26 cellular contexts compared by ENCODE assay signal in genomic region chr12:126454581-126454980, GRCh38.
A peak's percentile ranks its signal among the peaks of the same experiment; 100 is the strongest.
DNase-seq lines count a peak whose midpoint lies in the region; ATAC-seq and TF ChIP-seq lines count a peak whose summit lies in the region.
"Had no signal": no experiment of that assay in that cellular context is flagged by ENCODE, and none has a peak within 500 bp of the region (broad histone marks: within the 10 kb centered on the region; RNA-seq: fewer than 3 reads in every experiment).

No MANE protein-coding gene starts in this region.

- no peak overlapping the region for H3K27ac ChIP-seq in SK-N-SH (ENCODE audit: low read depth in 2 of 2, low read length in 1 of 2)
- peak overlapping the region; percentile 70 for H3K27ac ChIP-seq in iPS-20b (ENCODE audit: low read length)
- peak overlapping the region; percentile 4 to 59 for H3K27ac ChIP-seq in aorta (ENCODE audit: low read depth in 1 of 2, low read length in 2 of 2)
- H3K27ac ChIP-seq: 22Rv1, HL-60, KMS-11, Peyer's patch, SJCRH30 had no signal

- no peaks in the 10 kb centered on the region for H3K79me2 ChIP-seq in SK-N-SH (ENCODE audit: insufficient read depth)

- no peak for DNase-seq in SK-N-SH
- peak; percentile 50 for DNase-seq in astrocyte of the hippocampus (ENCODE audit: low read depth, low spot score)
- DNase-seq in aorta = no peak
- DNase-seq in NCI-H146 (lab: John Stamatoyannopoulos, UW) = no peak
- DNase-seq: AML-193; C1 segment of cervical spinal cord; CD8-positive, alpha-beta T cell; DMS53; GDM1; H7; IMR-90; NCI-H1092 treated with DMSO at 0.1 percent for 48 hours; NCI-H1436 treated with DMSO at 0.1 percent for 48 hours; NCI-H2081; NCI-H2171 treated with DMSO at 0.1 percent for 48 hours; NCI-H446; NCI-H526; Peyer's patch; SJCRH30 had no signal

- H3K4me1 ChIP-seq in SK-N-SH (ENCODE audit: control insufficient read depth in 1 of 2, insufficient read depth in 2 of 2, low read depth in 1 of 2, low read length in 1 of 2) (peaks cover 0 to 3% of the 10 kb centered on the region in 2 experiments; a peak in 1 of 4 replicates), iPS-20b (ENCODE audit: insufficient read depth, low read length) (peaks cover 7% of the 10 kb centered on the region; the same call in 1 of the 2 replicates), aorta (ENCODE audit: control insufficient read depth in 1 of 2, insufficient read depth in 2 of 2, low read length in 2 of 2) (no peaks in the 10 kb centered on the region)
- H3K4me1 ChIP-seq: Peyer's patch, SJCRH30 had no signal

- no peaks in the 10 kb centered on the region for H3K9me3 ChIP-seq in SK-N-SH
- no peaks in the 10 kb centered on the region for H3K9me3 ChIP-seq in iPS-20b (ENCODE audit: insufficient read depth, low read depth, low read length)
- H3K9me3 ChIP-seq in aorta (ENCODE audit: control insufficient read depth, low read length) = no peaks in the 10 kb centered on the region
- H3K9me3 ChIP-seq: Peyer's patch, SJCRH30 had no signal

- H2AFZ ChIP-seq in SK-N-SH (ENCODE audit: low read depth) = 0 out of 2 replicates have a peak overlapping the region, but pooled peaks have one; percentile 46

- no peaks in the 10 kb centered on the region for H3K9me2 ChIP-seq in SK-N-SH

- POLR2A ChIA-PET in SK-N-SH (lab: Yijun Ruan, JAX) = no interaction called here

- H3K36me3 ChIP-seq in SK-N-SH (replicated peaks in 1 of 2; ENCODE audit: control insufficient read depth in 1 of 2, insufficient read depth in 2 of 2, low read length in 1 of 2) (no peaks in the 10 kb centered on the region), iPS-20b (ENCODE audit: insufficient read depth, low read depth, low read length) (no peaks in the 10 kb centered on the region), aorta (ENCODE audit: control insufficient read depth in 1 of 2, insufficient read depth in 2 of 2, low read length in 1 of 2) (no peaks in the 10 kb centered on the region)
- H3K36me3 ChIP-seq: Peyer's patch, SJCRH30 had no signal

- ATAC-seq in SK-N-SH treated with all-trans-retinoic acid at 6 μM for 48 hours (no peak), aorta (ENCODE audit: low FRiP score) (no peak), GM18907 (IDR thresholded peaks at IDR 0.05; ENCODE audit: unreplicated experiment) (no peak), HG03175 (IDR thresholded peaks at IDR 0.05; ENCODE audit: unreplicated experiment) (no peak)
- ATAC-seq: CD8-positive, alpha-beta T cell had no signal

- no peak overlapping the region for H3K9ac ChIP-seq in SK-N-SH
- H3K9ac ChIP-seq in iPS-20b (ENCODE audit: low read depth, low read length) = peak overlapping the region; percentile 77; the same call in 1 of the 2 replicates
- H3K9ac ChIP-seq: KMS-11 had no signal

- no peak for TF ChIP-seq RAD21 in SK-N-SH (IDR thresholded peaks at IDR 0.05; ENCODE audit: low read length)

- no peak for TF ChIP-seq CTCF in SK-N-SH (IDR thresholded peaks at IDR 0.05)

- intact Hi-C loops in aorta (cut with DNase I) = no loop called here

- H4K20me1 ChIP-seq in SK-N-SH (ENCODE audit: insufficient read depth) = no peaks in the 10 kb centered on the region

- H3F3A ChIP-seq in SK-N-SH (replicated peaks; ENCODE audit: insufficient read depth) = no peaks in the 10 kb centered on the region

- CTCF ChIA-PET in SK-N-SH (lab: Yijun Ruan, JAX) = no interaction called here

- H3K27me3 ChIP-seq in SK-N-SH (ENCODE audit: insufficient read depth) (no peaks in the 10 kb centered on the region), iPS-20b (ENCODE audit: insufficient read depth, low read length) (no peaks in the 10 kb centered on the region), aorta (ENCODE audit: control insufficient read depth in 1 of 2, insufficient read depth in 2 of 2, low read length in 1 of 2) (no peaks in the 10 kb centered on the region)
- H3K27me3 ChIP-seq: Peyer's patch had no signal

- H3K4me3 ChIP-seq in SK-N-SH (ENCODE audit: low read depth in 2 of 2, low read length in 1 of 2) = no peak overlapping the region
- H3K4me3 ChIP-seq in iPS-20b (ENCODE audit: low read length) = no peak overlapping the region
- no peak overlapping the region for H3K4me3 ChIP-seq in aorta (ENCODE audit: low read length in 2 of 2)
- H3K4me3 ChIP-seq: Peyer's patch, SJCRH30 had no signal

- 69% methylated on average over 4 of the region's 5 CpGs for WGBS in SK-N-SH (ENCODE audit: low lambda C conversion rate)
- WGBS in aorta, 2 donors = 23 to 28% methylated on average over 5 of the region's 5 CpGs

- TF ChIP-seq EP300 in SK-N-SH (IDR thresholded peaks at IDR 0.05; ENCODE audit: borderline replicate concordance in 1 of 2, low read depth in 1 of 2, low read length in 1 of 2) = no peak

- H3K4me2 ChIP-seq in SK-N-SH = no peak overlapping the region
- H3K4me2 ChIP-seq: KMS-11 had no signal

TF ChIP-seq in SK-N-SH, 30 proteins besides CTCF, POLR2A, EP300 and RAD21 (continues in another document):
- TF ChIP-seq NRF1 (IDR thresholded peaks at IDR 0.05; ENCODE audit: low read depth, low read length) (no peak), FOXJ3 (CRISPR knock-in tag; IDR thresholded peaks at IDR 0.05) (no peak), EZH2phosphoT487 (IDR thresholded peaks at IDR 0.05; ENCODE audit: borderline replicate concordance, low read depth) (no peak), RCOR1 (IDR thresholded peaks at IDR 0.05; ENCODE audit: low read length) (no peak), PBX3 (IDR thresholded peaks at IDR 0.05) (no peak), POLR2AphosphoS5 (IDR thresholded peaks at IDR 0.05; ENCODE audit: low read depth, low read length) (no peak), JUND (IDR thresholded peaks at IDR 0.05) (no peak), RFX5 (IDR thresholded peaks at IDR 0.05; ENCODE audit: low read length) (no peak), USF2 (IDR thresholded peaks at IDR 0.05; ENCODE audit: borderline replicate concordance, low read depth, low read length) (no peak), GABPA (IDR thresholded peaks at IDR 0.05; ENCODE audit: low read depth) (no peak), USF1 (IDR thresholded peaks at IDR 0.05; ENCODE audit: borderline replicate concordance, low read depth) (no peak)

TF ChIP-seq in SK-N-SH treated with all-trans-retinoic acid at 6 μM for 48 hours, 23 proteins besides CTCF, POLR2A, EP300 and RAD21:
- no peak for TF ChIP-seq ZC3H10 (CRISPR knock-in tag; IDR thresholded peaks at IDR 0.05)
- TF ChIP-seq ZFP3 (CRISPR knock-in tag; IDR thresholded peaks at IDR 0.05) = no peak
- no peak for TF ChIP-seq ZNF8 (CRISPR knock-in tag; IDR thresholded peaks at IDR 0.05)
- no peak for TF ChIP-seq ISL1 (CRISPR knock-in tag; IDR thresholded peaks at IDR 0.05)
- no peak for TF ChIP-seq TOX (CRISPR knock-in tag; IDR thresholded peaks at IDR 0.05; ENCODE audit: borderline replicate concordance)

Comparison
In these comparisons a context has a peak if more than half of its experiments do, and no peak if none do; other contexts are left out.
1. H3K27ac ChIP-seq: peak in iPS-20b (single experiment) and aorta (2 of 2); none in SK-N-SH (0 of 2).